32 cellular contexts compared by ENCODE assay signal in the genomic region with DNA sequence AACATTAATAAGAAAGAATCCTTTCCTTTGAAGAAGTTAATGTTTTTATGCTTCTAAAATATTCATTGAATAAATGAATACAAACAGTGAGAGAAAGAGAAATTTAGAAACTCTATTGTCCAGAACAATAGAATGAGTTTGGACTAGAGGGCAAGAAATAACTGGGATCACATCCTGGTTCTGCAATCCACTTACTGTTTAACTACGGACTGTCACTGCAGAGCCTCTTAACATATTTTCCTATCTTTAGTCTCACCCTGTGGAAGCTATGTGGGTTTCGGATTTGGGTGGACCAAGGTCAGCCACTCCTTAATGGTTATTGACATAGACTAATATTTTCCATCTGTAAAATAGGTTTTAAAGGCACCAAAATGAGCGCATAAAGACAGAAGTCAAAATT.
"Had no signal": no experiment of that assay in that cellular context is flagged by ENCODE, and none has a peak within 500 bp of the region (broad histone marks: within the 10 kb centered on the region; RNA-seq: fewer than 3 reads in every experiment).

No MANE protein-coding gene starts in this region.

- H3K27ac Mint-ChIP-seq: activated naive CD8-positive, alpha-beta T cell; immature natural killer cell; naive thymus-derived CD8-positive, alpha-beta T cell; T-helper 1 cell treated with Interleukin-12 subunit alpha and Interleukin-12 subunit beta and Interleukin-4 antibody, amounts not matched to agents 30 μg/mL and 1 μg/mL, for 36 hours had no signal

- H3K27me3 ChIP-seq: body of pancreas, colonic mucosa, testis, transverse colon had no signal

- H3K36me3 ChIP-seq: colonic mucosa, lower lobe of right lung, transverse colon, WERI-Rb-1 had no signal

- H3K4me3 ChIP-seq: body of pancreas, colonic mucosa, lower lobe of right lung, skin epidermis, testis, transverse colon had no signal

- DNase-seq: activated CD4-positive, alpha-beta T cell treated with anti-CD3 and anti-CD28 coated beads for 48 hours; activated CD4-positive, alpha-beta T cell treated with anti-CD3 and anti-CD28 coated beads, Interleukin-2, amount 50 U/mL, for 48 hours; activated CD8-positive, alpha-beta memory T cell treated with anti-CD3 and anti-CD28 coated beads for 24 hours; activated effector memory CD4-positive, alpha-beta T cell treated with Interleukin-2 at 50 U/mL for 16 hours; activated naive CD4-positive, alpha-beta T cell treated with Interleukin-2 at 50 U/mL for 16 hours; anterior cingulate cortex; cerebellar nuclear complex; colonic mucosa; effector CD8-positive, alpha-beta T cell; erythroblast; head of caudate nucleus; hypothalamus; immature natural killer cell; kidney; lower lobe of right lung; naive thymus-derived CD8-positive, alpha-beta T cell; occipital lobe; stimulated activated CD4-positive, alpha-beta T cell treated with anti-CD3 and anti-CD28 coated beads, Interleukin-15, amount 100 ng/mL, for 24 hours; stimulated activated CD4-positive, alpha-beta T cell treated with anti-CD3 and anti-CD28 coated beads, Interleukin-2, amount 100 ng/mL, for 24 hours; stimulated activated naive CD4-positive, alpha-beta T cell; SW 1271; T1000; testis; transverse colon; WERI-Rb-1 had no signal

- H3K4me3 Mint-ChIP-seq: activated naive CD8-positive, alpha-beta T cell; immature natural killer cell; naive thymus-derived CD8-positive, alpha-beta T cell; neural crest cell; T-helper 1 cell treated with Interleukin-12 subunit alpha and Interleukin-12 subunit beta and Interleukin-4 antibody, amounts not matched to agents 30 μg/mL and 1 μg/mL, for 36 hours had no signal

- H3K36me3 Mint-ChIP-seq: activated naive CD8-positive, alpha-beta T cell; immature natural killer cell; naive thymus-derived CD8-positive, alpha-beta T cell had no signal

- H3K4me1 Mint-ChIP-seq: immature natural killer cell; naive thymus-derived CD8-positive, alpha-beta T cell; neural crest cell had no signal

- H3K9me3 Mint-ChIP-seq: immature natural killer cell; naive thymus-derived CD8-positive, alpha-beta T cell; neural crest cell; T-helper 1 cell treated with Interleukin-12 subunit alpha and Interleukin-12 subunit beta and Interleukin-4 antibody, amounts not matched to agents 30 μg/mL and 1 μg/mL, for 36 hours had no signal

- H3K4me1 ChIP-seq: body of pancreas, colonic mucosa, lower lobe of right lung, testis, transverse colon had no signal

- H3K27ac ChIP-seq: body of pancreas, colonic mucosa, lower lobe of right lung, testis, WERI-Rb-1 had no signal

- FAIRE-seq: endometrium, kidney, urothelium cell line had no signal

- H3K9me3 ChIP-seq: body of pancreas, colonic mucosa, lower lobe of right lung, testis, transverse colon had no signal
